In the genomic region with DNA sequence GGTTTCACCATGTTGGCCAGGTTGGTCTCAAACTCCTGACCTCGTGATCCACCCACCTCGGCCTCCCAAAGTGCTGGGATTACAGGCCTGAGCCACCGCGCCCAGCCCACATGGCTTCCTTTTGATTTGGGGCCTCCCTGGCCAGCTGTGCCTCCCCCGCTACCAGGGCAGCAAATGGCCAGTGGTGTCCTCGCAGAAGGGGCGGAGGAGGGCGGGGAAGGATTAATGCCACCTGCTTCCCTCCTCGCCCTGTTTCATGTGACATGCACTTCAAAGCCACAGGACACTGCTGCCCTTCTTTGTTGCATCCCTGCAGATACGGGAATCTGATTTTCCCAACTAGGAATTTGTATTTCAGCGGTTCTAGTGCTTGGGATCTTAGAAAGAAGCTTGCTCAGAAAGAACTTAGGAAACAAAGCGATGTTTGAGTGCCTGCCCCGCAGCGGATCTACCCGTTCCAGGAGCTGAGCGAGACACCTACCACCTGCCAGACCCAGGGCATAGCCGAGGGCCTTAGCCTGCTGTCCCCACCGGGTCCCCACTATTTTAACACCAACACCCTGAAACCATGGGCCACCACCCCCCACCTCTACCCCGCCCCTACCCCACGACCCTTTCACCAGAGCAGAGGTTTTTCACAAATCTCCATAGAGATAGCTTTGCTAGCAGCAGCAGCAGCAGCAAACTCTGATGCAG, we compare ENCODE assay signal across 1 cellular context.
TF ChIP-seq lines count a peak whose summit lies in the region.

No MANE protein-coding gene starts in this region.

TF ChIP-seq in HepG2, 621 proteins besides CTCF, POLR2A, EP300 and RAD21 (continued from another document):
- no peak for TF ChIP-seq ZBTB20 (CRISPR knock-in tag; IDR thresholded peaks at IDR 0.05; ENCODE audit: borderline replicate concordance, low read depth)
- TF ChIP-seq ZNF562 (CRISPR knock-in tag; IDR thresholded peaks at IDR 0.05; ENCODE audit: borderline replicate concordance), result no peak
- no peak for TF ChIP-seq TBL1XR1 (IDR thresholded peaks at IDR 0.05; ENCODE audit: borderline replicate concordance, low read length, partially characterized antibody)
- TF ChIP-seq CREB3 (CRISPR knock-in tag; IDR thresholded peaks at IDR 0.05), result no peak
- no peak for TF ChIP-seq ZNF335 (CRISPR knock-in tag; IDR thresholded peaks at IDR 0.05)
- no peak for TF ChIP-seq CREM (IDR thresholded peaks at IDR 0.05)
- no peak for TF ChIP-seq CREM (CRISPR knock-in tag; IDR thresholded peaks at IDR 0.05)
- no peak for TF ChIP-seq ZNF460 (CRISPR knock-in tag; IDR thresholded peaks at IDR 0.05; ENCODE audit: borderline replicate concordance)
- no peak for TF ChIP-seq MAZ (IDR thresholded peaks at IDR 0.05; ENCODE audit: borderline replicate concordance, low read depth, low read length)
- 0 out of 2 replicates have a peak, but pooled peaks have one; percentile 12 for TF ChIP-seq MAZ (CRISPR knock-in tag; IDR thresholded peaks at IDR 0.05; ENCODE audit: low read depth)
- TF ChIP-seq ZSCAN31 (CRISPR knock-in tag; IDR thresholded peaks at IDR 0.05; ENCODE audit: low read depth), result no peak
- no peak for TF ChIP-seq ZIK1 (CRISPR knock-in tag; IDR thresholded peaks at IDR 0.05; ENCODE audit: borderline replicate concordance, low read depth)
